ENCODE assay signal across 2 cellular contexts in the genomic region with DNA sequence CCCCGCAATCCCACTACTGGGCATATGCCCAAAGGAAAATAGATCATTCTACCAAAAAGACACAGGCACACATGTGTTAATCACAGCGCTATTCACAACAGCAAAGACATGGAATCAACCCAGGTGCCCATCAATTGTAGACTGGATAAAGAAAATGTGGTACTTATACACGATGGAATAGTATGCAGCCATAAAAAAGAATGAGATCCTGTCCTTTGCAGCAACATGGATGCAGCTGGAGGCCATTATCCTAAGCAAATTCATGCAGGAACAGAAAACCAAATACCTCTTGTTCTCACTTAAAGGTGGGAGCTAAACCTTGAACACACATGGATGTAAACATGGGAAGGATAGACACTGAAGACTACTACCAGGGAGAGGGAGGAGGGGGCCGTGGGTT.
TF ChIP-seq lines count a peak whose summit lies in the region.

No MANE protein-coding gene starts in this region.

TF ChIP-seq in HEK293, 187 proteins besides CTCF, POLR2A, EP300 and RAD21 (continued from another document):
- TF ChIP-seq, protein P1, sequence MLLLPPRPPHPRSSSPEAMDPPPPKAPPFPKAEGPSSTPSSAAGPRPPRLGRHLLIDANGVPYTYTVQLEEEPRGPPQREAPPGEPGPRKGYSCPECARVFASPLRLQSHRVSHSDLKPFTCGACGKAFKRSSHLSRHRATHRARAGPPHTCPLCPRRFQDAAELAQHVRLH (tag by site-specific recombination; IDR thresholded peaks at IDR 0.05): 0 out of 2 replicates have a peak, but pooled peaks have one; percentile 43
TF ChIP-seq in HEK293: peak in this region for 2; not testable (repeated sequence) for 185.

TF ChIP-seq in K562, 482 proteins besides CTCF, POLR2A, EP300 and RAD21 (continued from another document):
- peak; percentile 88 for TF ChIP-seq ZNF146 (CRISPR knock-in tag; IDR thresholded peaks at IDR 0.05; ENCODE audit: unreplicated experiment)
